23 cellular contexts compared by ENCODE assay signal in genomic region chr7:120998996-120999565, GRCh38. TPM values are rescaled to one million over a fixed set of nuclear protein-coding genes. Genes with fewer than 3 reads are reported as not detected.
DNase-seq lines count a peak whose midpoint lies in the region; ATAC-seq, FAIRE-seq and TF ChIP-seq lines count a peak whose summit lies in the region.
"Had no signal": no experiment of that assay in that cellular context is flagged by ENCODE, and none has a peak within 500 bp of the region (broad histone marks: within the 10 kb centered on the region; RNA-seq: fewer than 3 reads in every experiment).

No MANE protein-coding gene starts in this region.

- H4K20me1 ChIP-seq in H9 (ENCODE audit: control insufficient read depth, insufficient read depth, insufficient read length), result no peaks in the 10 kb centered on the region

- no peak overlapping the region for H2BK120ac ChIP-seq in H9 (ENCODE audit: low read depth, low read length, poor library complexity, severe bottlenecking)

- no peak overlapping the region for H3K18ac ChIP-seq in H9 (ENCODE audit: insufficient read length, low read depth, low read length)

- H2BK20ac ChIP-seq in H9 (ENCODE audit: low read depth, low read length, poor library complexity, severe bottlenecking), result no peak overlapping the region

- intact Hi-C loops in heart left ventricle (cut with DNase I), result loop anchor here in 1 of 10 donors (5.0 kb wide), 1 partner anchor 43 kb away; no protein-coding TSS in a partner anchor
- intact Hi-C loops in Right ventricle myocardium inferior (cut with DNase I), result no loop called here
- intact Hi-C loops in ascending aorta (cut with DNase I), result no loop called here

- no peak for FAIRE-seq in GM12892 (lab: Jason Lieb, UNC)
- FAIRE-seq: G401.6, kidney had no signal

- no peaks in the 10 kb centered on the region for H3K79me1 ChIP-seq in H9 (ENCODE audit: insufficient read depth, low read depth, low read length, poor library complexity, severe bottlenecking)

- H3K36me3 Mint-ChIP-seq in nephron (ENCODE audit: low read depth), result peaks cover 23% of the 10 kb centered on the region
- H3K36me3 Mint-ChIP-seq in H9 (ENCODE audit: insufficient read depth in 1 of 3, low read depth in 3 of 3), result no peaks in the 10 kb centered on the region
- H3K36me3 Mint-ChIP-seq: activated CD4-positive, alpha-beta memory T cell treated with anti-CD3 and anti-CD28 coated beads for 36 hours; natural killer cell; WTC11 had no signal

- TF ChIP-seq POLR2A in heart left ventricle (IDR thresholded peaks at IDR 0.05) (no peak), tibial nerve (IDR thresholded peaks at IDR 0.05) (no peak), GM12892 (IDR thresholded peaks at IDR 0.05; ENCODE audit: low read depth, low read length) (no peak)

- no peak for TF ChIP-seq EP300 in tibial nerve (IDR thresholded peaks at IDR 0.05)

- DNase-seq in heart left ventricle, result no peak
- no peak for DNase-seq in Right ventricle myocardium inferior (ENCODE audit: missing footprints)
- no peak for DNase-seq in ascending aorta (ENCODE audit: low spot score in 2 of 2)
- DNase-seq in tibial nerve (ENCODE audit: low spot score in 2 of 2), result no peak
- no peak for DNase-seq in H9
- DNase-seq in GM12892 (ENCODE audit: insufficient read length), result no peak
- no peak for DNase-seq in NCI-H226
- DNase-seq: activated CD4-positive, alpha-beta memory T cell treated with anti-CD3 and anti-CD28 coated beads for 36 hours; activated naive CD4-positive, alpha-beta T cell; activated T-cell treated with anti-CD3 and anti-CD28 coated beads for 4 hours; amniotic stem cell; foreskin keratinocyte; kidney; MV-4-11; natural killer cell; NCI-H1694; PC-9; spleen; stimulated activated CD4-positive, alpha-beta T cell treated with anti-CD3 and anti-CD28 coated beads, Interleukin-4, amount 100 ng/mL, for 24 hours had no signal

- H3K23ac ChIP-seq in H9 (ENCODE audit: insufficient read length, low read depth, low read length), result no peak overlapping the region

- ATAC-seq in heart left ventricle (no peak), Right ventricle myocardium inferior (no peak)
- ATAC-seq: foreskin keratinocyte, natural killer cell, WTC11 had no signal

- no peak overlapping the region for H4K91ac ChIP-seq in H9 (ENCODE audit: insufficient read length, low read depth, low read length)

- H3T11ph ChIP-seq in H9 (ENCODE audit: low read length), result no peak overlapping the region

- H3K4me3 ChIP-seq in heart left ventricle (peak overlapping the region in 3 of 12 donors; percentile 15 to 29 (median 20)), ascending aorta (peak overlapping the region; percentile 23 to 43), tibial nerve (no peak overlapping the region)
- H3K4me3 ChIP-seq: PC-9, spleen had no signal

- no peak overlapping the region for H2BK12ac ChIP-seq in H9 (ENCODE audit: insufficient read length, low read depth, low read length)

- no peak overlapping the region for H4K5ac ChIP-seq in H9 (ENCODE audit: insufficient read length, low read depth, low read length)

- H3K14ac ChIP-seq in H9 (ENCODE audit: insufficient read depth, low read length), result no peak overlapping the region

- H3K27ac ChIP-seq in heart left ventricle (peak overlapping the region in 8 of 12 donors; percentile 14 to 93 (median 69)), ascending aorta (peak overlapping the region; percentile 83 to 88), tibial nerve (peak overlapping the region; percentile 52 to 84 (median 77)), H9 (ENCODE audit: insufficient read length, low read depth, low read length) (no peak overlapping the region)
- H3K27ac ChIP-seq: foreskin keratinocyte, PC-9 had no signal

- H3K56ac ChIP-seq in H9 (ENCODE audit: insufficient read length, low read depth, low read length), result no peak overlapping the region

- no peak overlapping the region for H2BK15ac ChIP-seq in H9 (ENCODE audit: low read depth, low read length)

- no peak overlapping the region for H3K9ac ChIP-seq in H9 (ENCODE audit: extremely low read depth, insufficient read length, low read length)

- WGBS in heart left ventricle, 4 donors, result 90 to 94% (median 93%) methylated on average over 2 of the region's 2 CpGs
- 78 to 80% methylated on average over 2 of the region's 2 CpGs for WGBS in tibial nerve, 2 donors
- no CpG with 5 or more reads among the region's 2 CpGs for WGBS in H9 (ENCODE audit: extremely low coverage, insufficient read length, low lambda C conversion rate)

- H3K4me2 ChIP-seq in H9 (ENCODE audit: insufficient read depth, insufficient read length, low read length), result no peak overlapping the region

- no peak overlapping the region for H3K4ac ChIP-seq in H9 (ENCODE audit: low read depth, low read length)

- TF ChIP-seq CTCF in heart left ventricle (IDR thresholded peaks at IDR 0.05) (no peak), ascending aorta (IDR thresholded peaks at IDR 0.05) (no peak), nephron (IDR thresholded peaks at IDR 0.05; ENCODE audit: unreplicated experiment in 3 of 3) (no peak), tibial nerve (IDR thresholded peaks at IDR 0.05) (no peak), H9 (conservative IDR thresholded peaks at IDR 0.05) (no peak)

- no peaks in the 10 kb centered on the region for H3K27me3 Mint-ChIP-seq in nephron (ENCODE audit: low read depth)
- H3K27me3 Mint-ChIP-seq in H9 (ENCODE audit: low read depth), result no peaks in the 10 kb centered on the region

- H2BK5ac ChIP-seq in H9 (ENCODE audit: insufficient read length, low read length), result no peak overlapping the region

- H3K23me2 ChIP-seq in H9 (ENCODE audit: insufficient read length, low read depth, low read length, poor library complexity, severe bottlenecking), result no peaks in the 10 kb centered on the region

- no peaks in the 10 kb centered on the region for H3K9me3 ChIP-seq in heart left ventricle
- no peaks in the 10 kb centered on the region for H3K9me3 ChIP-seq in ascending aorta
- no peaks in the 10 kb centered on the region for H3K9me3 ChIP-seq in tibial nerve
- no peaks in the 10 kb centered on the region for H3K9me3 ChIP-seq in H9 (ENCODE audit: control insufficient read depth, low read depth, low read length)
- H3K9me3 ChIP-seq: spleen had no signal

- H3K4me3 Mint-ChIP-seq in nephron (peak overlapping the region in 1 of 3 experiments; percentile 11), H9 (no peak overlapping the region)
- H3K4me3 Mint-ChIP-seq: activated CD4-positive, alpha-beta memory T cell treated with anti-CD3 and anti-CD28 coated beads for 36 hours; natural killer cell; WTC11 had no signal

- H3K36me3 ChIP-seq in heart left ventricle, result no peaks in the 10 kb centered on the region
- H3K36me3 ChIP-seq in ascending aorta, result no peaks in the 10 kb centered on the region
- no peaks in the 10 kb centered on the region for H3K36me3 ChIP-seq in tibial nerve
- H3K36me3 ChIP-seq: spleen had no signal

- H4K8ac ChIP-seq in H9 (replicated peaks; ENCODE audit: insufficient read length, low read depth, low read length), result no peak overlapping the region

- H3K4me1 Mint-ChIP-seq in nephron, result peaks cover 65% of the 10 kb centered on the region
- peaks cover 7 to 9% of the 10 kb centered on the region in 2 experiments for H3K4me1 Mint-ChIP-seq in H9

- H3K27me3 ChIP-seq in heart left ventricle, result no peaks in the 10 kb centered on the region
- no peaks in the 10 kb centered on the region for H3K27me3 ChIP-seq in ascending aorta
- H3K27me3 ChIP-seq in tibial nerve, result no peaks in the 10 kb centered on the region
- no peaks in the 10 kb centered on the region for H3K27me3 ChIP-seq in H9 (ENCODE audit: insufficient read depth, low read length)
- H3K27me3 ChIP-seq: foreskin keratinocyte had no signal

- H3K4me1 ChIP-seq in heart left ventricle (peaks cover 3 to 92% (median 70%) of the 10 kb centered on the region in 12 donors), ascending aorta (peaks cover 2 to 44% of the 10 kb centered on the region in 2 donors), tibial nerve (peaks cover 0 to 71% (median 22%) of the 10 kb centered on the region in 4 donors), H9 (ENCODE audit: insufficient read depth, low read length) (peaks cover 2% of the 10 kb centered on the region; the same call in 1 of the 2 replicates)

- H3K27ac Mint-ChIP-seq in nephron (peak overlapping the region; percentile 70 to 92 (median 83)), H9 (no peak overlapping the region)
- H3K27ac Mint-ChIP-seq: activated CD4-positive, alpha-beta memory T cell treated with anti-CD3 and anti-CD28 coated beads for 36 hours; natural killer cell; WTC11 had no signal

- H3K9me3 Mint-ChIP-seq in nephron, result no peaks in the 10 kb centered on the region
- H3K9me3 Mint-ChIP-seq in H9, result no peaks in the 10 kb centered on the region
- H3K9me3 Mint-ChIP-seq: activated CD4-positive, alpha-beta memory T cell treated with anti-CD3 and anti-CD28 coated beads for 36 hours; natural killer cell; WTC11 had no signal

- H2AFZ ChIP-seq in H9 (ENCODE audit: low read length), result no peak overlapping the region

- no peak overlapping the region for H2AK5ac ChIP-seq in H9 (ENCODE audit: insufficient read length, low read length)

- H3K79me2 ChIP-seq in H9 (ENCODE audit: insufficient read depth, low read length), result no peaks in the 10 kb centered on the region

RNA-seq across cellular contexts. Expression of gene CPED1, which starts 10.6 kb away (rescaled TPM):
- total RNA-seq in heart left ventricle, result 10 to 100 TPM; 19.6 to 51.2 (median 27.5) TPM
- polyA plus RNA-seq in heart left ventricle, result 1 to 10 TPM; 3.6 to 9.7 TPM
- total RNA-seq in Right ventricle myocardium inferior, result 27.5 TPM
- total RNA-seq in ascending aorta, result 69.5 TPM
- total RNA-seq in tibial nerve, result 10 to 100 TPM; 15.0 to 32.1 (median 21.8) TPM
- total RNA-seq in H9 (2021), result 0.13 and 0.15 TPM in 2 replicates
- 0.53 TPM for polyA plus RNA-seq in GM12892 (2012; ENCODE audit: missing spikeins)
- total RNA-seq: activated CD4-positive, alpha-beta memory T cell treated with anti-CD3 and anti-CD28 coated beads for 36 hours; T-helper 2 cell treated with Interferon-gamma antibody and Interleukin-4, amounts not matched to agents 100 ng/mL and 5 ng/mL, for 36 hours had no signal

RNA-seq across cellular contexts. Expression of gene ING3, which starts 48.5 kb away (rescaled TPM):
- total RNA-seq in heart left ventricle (10 to 100 TPM in 8 of 9 donors, 1 to 10 TPM in 1; 9.3 to 16.0 (median 13.3) TPM), Right ventricle myocardium inferior (14.1 TPM), ascending aorta (6.8 TPM), tibial nerve (10 to 100 TPM in 2 of 4 donors, 1 to 10 TPM in 2; 9.4 to 21.3 (median 11.4) TPM), H9 (2021) (22.7 and 23.1 TPM in 2 replicates)
- 1 to 10 TPM; 5.4 to 9.6 TPM for polyA plus RNA-seq in heart left ventricle
- polyA plus RNA-seq in GM12892 (2012; ENCODE audit: missing spikeins), result 18.9 TPM

Comparison
In these comparisons a context has a peak if more than half of its experiments do, and no peak if none do; other contexts are left out.
1. H3K4me3 ChIP-seq: peak in ascending aorta (2 of 2); none in tibial nerve (0 of 4).
2. H3K27ac Mint-ChIP-seq: peak in nephron (3 of 3); none in H9 (0 of 3).
3. RNA of gene CPED1, which starts 10.6 kb away (total RNA-seq): 69.5 TPM in ascending aorta (single experiment), 15.0 to 32.1 TPM in tibial nerve, 27.5 TPM in Right ventricle myocardium inferior (single experiment) and 19.6 to 51.2 TPM in heart left ventricle; 0.13 to 0.15 TPM in H9; every median in the first group is over 10 times any median in the second.